8 cellular contexts compared by ENCODE assay signal in the genomic region with DNA sequence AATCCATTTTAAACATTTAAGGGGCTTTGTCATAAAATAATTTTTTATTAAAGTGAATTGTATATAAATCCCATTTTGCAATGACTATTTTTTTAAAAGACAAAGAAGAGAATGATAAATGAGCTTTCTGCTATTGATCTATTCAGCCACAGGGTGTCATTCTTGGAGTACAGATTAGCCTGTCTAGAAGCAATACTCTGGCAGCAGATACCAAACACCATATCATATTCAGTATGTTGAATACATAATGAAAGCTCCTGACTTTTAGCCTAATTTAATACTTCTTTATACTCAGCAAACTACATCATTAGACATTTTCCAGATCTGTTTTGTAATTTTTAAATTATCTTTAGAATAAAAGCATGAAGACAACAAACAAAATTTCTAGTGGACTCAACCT.
A peak's percentile ranks its signal among the peaks of the same experiment; 100 is the strongest.
DNase-seq lines count a peak whose midpoint lies in the region; ATAC-seq lines count a peak whose summit lies in the region.

No MANE protein-coding gene starts in this region.

- H3K27me3 ChIP-seq in mesenchymal stem cell (ENCODE audit: control insufficient read depth in 1 of 2, insufficient read depth in 1 of 2, low read length in 2 of 2) = no peaks in the 10 kb centered on the region

- no peak overlapping the region for H3K4me2 ChIP-seq in mesenchymal stem cell (ENCODE audit: low read length, poor library complexity, severe bottlenecking)

- ATAC-seq in GM21786 (IDR thresholded peaks at IDR 0.05; ENCODE audit: unreplicated experiment) (peak; percentile 40), HG02798 (IDR thresholded peaks at IDR 0.05; ENCODE audit: poor library complexity, unreplicated experiment) (no peak), GM19395 (IDR thresholded peaks at IDR 0.05; ENCODE audit: unreplicated experiment) (no peak)

- no peaks in the 10 kb centered on the region for H3K36me3 ChIP-seq in mesenchymal stem cell (ENCODE audit: control insufficient read depth in 1 of 2, insufficient read depth in 2 of 2, low read depth in 1 of 2, low read length in 2 of 2)

- no peak overlapping the region for H4K8ac ChIP-seq in mesenchymal stem cell (ENCODE audit: low read length)

- H4K91ac ChIP-seq in mesenchymal stem cell (ENCODE audit: low read length) = no peak overlapping the region

- no peak overlapping the region for H2AK5ac ChIP-seq in mesenchymal stem cell (ENCODE audit: low read length, severe bottlenecking)

- peak overlapping the region; percentile 82 for H3K27ac ChIP-seq in mesenchymal stem cell (ENCODE audit: low read length, poor library complexity, severe bottlenecking)

- H3K79me1 ChIP-seq in mesenchymal stem cell (replicated peaks; ENCODE audit: low read length, poor library complexity, severe bottlenecking) = no peaks in the 10 kb centered on the region

- no peak overlapping the region for H3K23ac ChIP-seq in mesenchymal stem cell (ENCODE audit: low read length in 2 of 2)

- H3K18ac ChIP-seq in mesenchymal stem cell (ENCODE audit: low read depth in 1 of 2, low read length in 2 of 2) = no peak overlapping the region

- H2BK15ac ChIP-seq in mesenchymal stem cell (ENCODE audit: low read depth, poor library complexity, severe bottlenecking) = no peak overlapping the region

- no peaks in the 10 kb centered on the region for H3K4me1 ChIP-seq in mesenchymal stem cell (ENCODE audit: control insufficient read depth, insufficient read depth, low read depth, low read length)

- no peak overlapping the region for H3K14ac ChIP-seq in mesenchymal stem cell (ENCODE audit: low read length in 2 of 2)

- peak overlapping the region; percentile 65 for H3K9ac ChIP-seq in mesenchymal stem cell (ENCODE audit: low read length)

- no peak overlapping the region for H2BK12ac ChIP-seq in mesenchymal stem cell (ENCODE audit: low read length in 2 of 2)

- H2BK5ac ChIP-seq in mesenchymal stem cell (ENCODE audit: low read depth, low read length, poor library complexity, severe bottlenecking) = no peak overlapping the region

- no peak overlapping the region for H2BK120ac ChIP-seq in mesenchymal stem cell (ENCODE audit: low read depth, low read length)

- H2AFZ ChIP-seq in mesenchymal stem cell (ENCODE audit: low read depth, low read length) = no peak overlapping the region

- no peak overlapping the region for H3K4ac ChIP-seq in mesenchymal stem cell (ENCODE audit: low read depth in 1 of 2, low read length in 2 of 2)

- DNase-seq in NCI-H2196 treated with DMSO at 0.1 percent for 48 hours (lab: John Stamatoyannopoulos, UW; ENCODE audit: unreplicated experiment) (peak; percentile 5), dedifferentiated amniotic fluid mesenchymal stem cell (ENCODE audit: extremely low spot score) (peak; percentile 80), mesenchymal stem cell (peak; percentile 73), mesenteric fat pad (ENCODE audit: low spot score) (no peak), T-helper 9 cell (no peak)

- H3K4me3 ChIP-seq in mesenchymal stem cell (ENCODE audit: insufficient read depth in 1 of 2, low read depth in 1 of 2, low read length in 2 of 2) = no peak overlapping the region

- H3K9me3 ChIP-seq in mesenchymal stem cell (ENCODE audit: control insufficient read depth, low read length) = no peaks in the 10 kb centered on the region

Comparison
In these comparisons a context has a peak if more than half of its experiments do, and no peak if none do; other contexts are left out.
1. DNase-seq: peak in NCI-H2196 treated with DMSO at 0.1 percent for 48 hours (single experiment), dedifferentiated amniotic fluid mesenchymal stem cell (single experiment) and mesenchymal stem cell (single experiment); none in mesenteric fat pad (single experiment) and T-helper 9 cell (single experiment).